Comparison of ENCODE assay signal across 9 cellular contexts in genomic region chr2:109031481-109032228, GRCh38. TPM values are rescaled to one million over a fixed set of nuclear protein-coding genes. Genes with fewer than 3 reads are reported as not detected.
DNase-seq lines count a peak whose midpoint lies in the region; ATAC-seq and TF ChIP-seq lines count a peak whose summit lies in the region.
"Had no signal": no experiment of that assay in that cellular context is flagged by ENCODE, and none has a peak within 500 bp of the region (broad histone marks: within the 10 kb centered on the region; RNA-seq: fewer than 3 reads in every experiment).

No MANE protein-coding gene starts in this region.

- no TSS peak for BruUV-seq in MCF 10A (replicated peaks; lab: Mats Ljungman, UMichigan)

- H3K4me3 ChIP-seq in left lung = peak overlapping the region; percentile 23 to 48

- ATAC-seq in HG03571 (IDR thresholded peaks at IDR 0.05; ENCODE audit: unreplicated experiment) (peak; percentile 44), left lung (peak; percentile 90)

- peak; percentile 12 for DNase-seq in NCI-H146 (lab: John Stamatoyannopoulos, UW)
- no peak for DNase-seq in NCI-H146 treated with DMSO at 0.1 percent for 48 hours (lab: John Stamatoyannopoulos, UW; ENCODE audit: unreplicated experiment)
- peak; percentile 19 for DNase-seq in MCF 10A (ENCODE audit: unreplicated experiment)
- peak; percentile 63 to 92 for DNase-seq in left lung
- peak; percentile 33 to 40 for DNase-seq in stimulated activated CD4-positive, alpha-beta T cell treated with anti-CD3 and anti-CD28 coated beads, Interleukin-2, amount 100 ng/mL, for 48 hours
- DNase-seq in superior temporal gyrus (ENCODE audit: extremely low spot score) = no peak

- POLR2A ChIA-PET in MCF 10A (lab: Yijun Ruan, JAX) = no interaction called here

- no peaks in the 10 kb centered on the region for H3K4me1 Mint-ChIP-seq in MCF 10A (ENCODE audit: insufficient read depth, unreplicated experiment)

- H3K4me3 Mint-ChIP-seq in MCF 10A (ENCODE audit: unreplicated experiment) = peak overlapping the region; percentile 48

- no peak overlapping the region for H3K27ac Mint-ChIP-seq in MCF 10A (ENCODE audit: low read depth, unreplicated experiment)

- no peaks in the 10 kb centered on the region for H3K9me3 ChIP-seq in left lung

- CTCF ChIA-PET in MCF 10A (lab: Yijun Ruan, JAX) = interaction anchor here (0.7 kb wide), 1 partner anchor 460 kb away, joined by 3 read pairs; no protein-coding TSS in a partner anchor

- intact Hi-C loops in MCF 10A (cut with micrococcal nuclease) (no loop called here), left lung (cut with DNase I) (no loop called here)

- no peaks in the 10 kb centered on the region for H3K27me3 ChIP-seq in left lung

- peaks cover 0 to 25% of the 10 kb centered on the region in 2 donors for H3K4me1 ChIP-seq in left lung

- H3K27me3 Mint-ChIP-seq in MCF 10A (ENCODE audit: insufficient read depth, unreplicated experiment) = no peaks in the 10 kb centered on the region

- H3K36me3 ChIP-seq in left lung = no peaks in the 10 kb centered on the region

- H3K36me3 Mint-ChIP-seq in MCF 10A (ENCODE audit: insufficient read depth, unreplicated experiment) = no peaks in the 10 kb centered on the region

- TF ChIP-seq CTCF in VCaP (conservative IDR thresholded peaks at IDR 0.05) (0 out of 2 replicates have a peak, but pooled peaks have one; percentile 12), MCF 10A (IDR thresholded peaks at IDR 0.05; ENCODE audit: unreplicated experiment) (no peak), left lung (IDR thresholded peaks at IDR 0.05) (no peak)

- H3K9me3 Mint-ChIP-seq in MCF 10A (ENCODE audit: unreplicated experiment) = no peaks in the 10 kb centered on the region

- peak overlapping the region; percentile 66 for H3K27ac ChIP-seq in VCaP
- peak overlapping the region in 1 of 2 donors; percentile 86 for H3K27ac ChIP-seq in left lung

RNA-seq across cellular contexts. Expression of gene EDAR, which starts 42.6 kb away (rescaled TPM):
- total RNA-seq in MCF 10A (2022) = 0.14 and 0.37 TPM in 2 replicates
- under 1 TPM in 1 of 2 donors, not detected in 1; 0.47 TPM for total RNA-seq in left lung
- total RNA-seq: myocyte had no signal

Comparison
In these comparisons a context has a peak if more than half of its experiments do, and no peak if none do; other contexts are left out.
1. DNase-seq: peak in NCI-H146 (single experiment), MCF 10A (single experiment), left lung (2 of 2) and stimulated activated CD4-positive, alpha-beta T cell treated with anti-CD3 and anti-CD28 coated beads, Interleukin-2, amount 100 ng/mL, for 48 hours (2 of 2); none in NCI-H146 treated with DMSO at 0.1 percent for 48 hours (single experiment) and superior temporal gyrus (single experiment).